28 cellular contexts compared by ENCODE assay signal in genomic region chr5:172288465-172288864, GRCh38.
"Had no signal": no experiment of that assay in that cellular context is flagged by ENCODE, and none has a peak within 500 bp of the region (broad histone marks: within the 10 kb centered on the region; RNA-seq: fewer than 3 reads in every experiment).

No MANE protein-coding gene starts in this region.

- H3K36me3 ChIP-seq: left lung, lower lobe of right lung, pancreas, prostate gland, suprapubic skin, thoracic aorta, tibial artery, upper lobe of right lung had no signal

- H3K4me1 ChIP-seq: prostate gland had no signal

- H3K27me3 ChIP-seq: left lung, pancreas, suprapubic skin, tibial artery, upper lobe of right lung had no signal

- H3K4me3 ChIP-seq: left lung, lower lobe of right lung, pancreas, prostate gland, skin epidermis, suprapubic skin, thoracic aorta, tibial artery, upper lobe of right lung had no signal

- ATAC-seq: left colon; left lung; lower lobe of right lung; naive thymus-derived CD8-positive, alpha-beta T cell; pancreas; right cardiac atrium; sciatic nerve; stimulated activated effector memory CD8-positive, alpha-beta T cell treated with anti-CD3 and anti-CD28 coated beads, Interleukin-12 subunit alpha, Interleukin-12 subunit beta, amount 100 ng/mL, for 72 hours; upper lobe of right lung had no signal

- DNase-seq: hypothalamus; immature natural killer cell; kidney; left colon; left lung; lower lobe of right lung; mammary epithelial cell; mesenchymal stem cell; naive thymus-derived CD8-positive, alpha-beta T cell; nucleus accumbens; pancreas; posterior cingulate gyrus; retina; right cardiac atrium; stimulated activated CD4-positive, alpha-beta T cell treated with anti-CD3 and anti-CD28 coated beads, Interleukin-12 subunit alpha, Interleukin-12 subunit beta, amount 100 ng/mL, for 4 hours; stimulated activated CD4-positive, alpha-beta T cell treated with anti-CD3 and anti-CD28 coated beads, Interleukin-15, amount 100 ng/mL, for 24 hours; stimulated activated CD4-positive, alpha-beta T cell treated with anti-CD3 and anti-CD28 coated beads, Interleukin-2, amount 100 ng/mL, for 24 hours; stimulated activated CD4-positive, alpha-beta T cell treated with anti-CD3 and anti-CD28 coated beads, Interleukin-4, amount 100 ng/mL, for 1 hour; stimulated activated naive CD4-positive, alpha-beta T cell; tibial artery; trophoblast cell; upper lobe of right lung had no signal

- H3K27ac ChIP-seq: left lung, lower lobe of right lung, pancreas, prostate gland, skin epidermis, suprapubic skin, thoracic aorta, tibial artery, upper lobe of right lung had no signal

- H3K9me3 ChIP-seq: left lung, lower lobe of right lung, pancreas, prostate gland, suprapubic skin, thoracic aorta, tibial artery, upper lobe of right lung had no signal
